ENCODE assay signal across 30 cellular contexts in genomic region chr14:95544588-95544987, GRCh38. TPM values are rescaled to one million over a fixed set of nuclear protein-coding genes. Genes with fewer than 3 reads are reported as not detected.
DNase-seq lines count a peak whose midpoint lies in the region; ATAC-seq and TF ChIP-seq lines count a peak whose summit lies in the region.
"Had no signal": no experiment of that assay in that cellular context is flagged by ENCODE, and none has a peak within 500 bp of the region (broad histone marks: within the 10 kb centered on the region; RNA-seq: fewer than 3 reads in every experiment).

No MANE protein-coding gene starts in this region.

- no peak overlapping the region for H3K9ac ChIP-seq in colonic mucosa (ENCODE audit: low read depth in 2 of 2, low read length in 2 of 2)

- intact Hi-C loops in Calu3 (cut with micrococcal nuclease; ENCODE audit: unreplicated experiment), result no loop called here
- intact Hi-C loops in sciatic nerve (cut with DNase I), result no loop called here
- intact Hi-C loops in colonic mucosa (cut with DNase I), result no loop called here

- H3K4me3 Mint-ChIP-seq in Calu3 (ENCODE audit: low read depth, unreplicated experiment), result no peak overlapping the region
- H3K4me3 Mint-ChIP-seq: activated T-helper 1 cell treated with anti-CD3 and anti-CD28 coated beads, Interleukin-12 subunit alpha, Interleukin-12 subunit beta, Interleukin-2, Interleukin-4 antibody, amounts not matched to agents 30 ng/mL and 10 ng/mL and 1 ng/mL, durations not matched to agents 14 hours and 24 hours and 36 hours; immature natural killer cell; nephron progenitor cell; stimulated activated naive CD8-positive, alpha-beta T cell treated with anti-CD3 and anti-CD28 coated beads, Interleukin-15, amount 100 ng/mL, for 72 hours had no signal

- H3K4me3 ChIP-seq in SJCRH30 (no peak overlapping the region), fibroblast of mammary gland (ENCODE audit: control insufficient read depth, low read depth, low read length) (no peak overlapping the region), colonic mucosa (no peak overlapping the region)
- H3K4me3 ChIP-seq: mucosa of descending colon, pancreas, spleen had no signal

- H3K36me3 ChIP-seq in SJCRH30 (peaks cover 2% of the 10 kb centered on the region; the same call in 1 of the 2 replicates), colonic mucosa (no peaks in the 10 kb centered on the region)
- H3K36me3 ChIP-seq: pancreas had no signal

- peaks cover 10% of the 10 kb centered on the region for H3K36me3 Mint-ChIP-seq in Calu3 (ENCODE audit: insufficient read depth, unreplicated experiment)

- H3K27ac ChIP-seq in SJCRH30, result peak overlapping the region; percentile 40
- no peak overlapping the region for H3K27ac ChIP-seq in colonic mucosa
- H3K27ac ChIP-seq: pancreas, spleen had no signal

- H3K9me3 ChIP-seq in SJCRH30 (replicated peaks), result no peaks in the 10 kb centered on the region; the same call in 1 of the 2 replicates
- no peaks in the 10 kb centered on the region for H3K9me3 ChIP-seq in colonic mucosa
- H3K9me3 ChIP-seq: mucosa of descending colon, pancreas, spleen had no signal

- H3K4me1 Mint-ChIP-seq in Calu3 (ENCODE audit: low read depth, unreplicated experiment), result peaks cover 31% of the 10 kb centered on the region

- H3K27me3 ChIP-seq in SJCRH30 (no peaks in the 10 kb centered on the region), colonic mucosa (no peaks in the 10 kb centered on the region)
- H3K27me3 ChIP-seq: pancreas, spleen had no signal

- TF ChIP-seq CTCF in Calu3 (IDR thresholded peaks at IDR 0.05; ENCODE audit: unreplicated experiment) (no peak), fibroblast of mammary gland (conservative IDR thresholded peaks at IDR 0.05; ENCODE audit: control insufficient read depth, insufficient read depth, low read depth, low read length) (no peak), colonic mucosa (IDR thresholded peaks at IDR 0.05) (no peak)

- peak; percentile 44 for ATAC-seq in sciatic nerve
- ATAC-seq: mucosa of descending colon; pancreas; stimulated activated naive CD8-positive, alpha-beta T cell treated with anti-CD3 and anti-CD28 coated beads, Interleukin-15, amount 100 ng/mL, for 72 hours had no signal

- peak overlapping the region; percentile 10 for H3K27ac Mint-ChIP-seq in Calu3 (ENCODE audit: unreplicated experiment)
- H3K27ac Mint-ChIP-seq: activated T-helper 1 cell treated with anti-CD3 and anti-CD28 coated beads, Interleukin-12 subunit alpha, Interleukin-12 subunit beta, Interleukin-2, Interleukin-4 antibody, amounts not matched to agents 30 ng/mL and 10 ng/mL and 1 ng/mL, durations not matched to agents 14 hours and 24 hours and 36 hours; immature natural killer cell; nephron progenitor cell had no signal

- no peaks in the 10 kb centered on the region for H3K9me3 Mint-ChIP-seq in Calu3 (ENCODE audit: low read depth, unreplicated experiment)
- H3K9me3 Mint-ChIP-seq: activated T-helper 1 cell treated with anti-CD3 and anti-CD28 coated beads, Interleukin-12 subunit alpha, Interleukin-12 subunit beta, Interleukin-2, Interleukin-4 antibody, amounts not matched to agents 30 ng/mL and 10 ng/mL and 1 ng/mL, durations not matched to agents 14 hours and 24 hours and 36 hours; immature natural killer cell; stimulated activated naive CD8-positive, alpha-beta T cell treated with anti-CD3 and anti-CD28 coated beads, Interleukin-15, amount 100 ng/mL, for 72 hours had no signal

- BruUV-seq in Calu3 (replicated peaks; lab: Mats Ljungman, UMichigan), result no TSS peak

- CTCF ChIA-PET in Calu3 (lab: Charles Lee), result no interaction called here

- DNase-seq in Calu3 (no peak), SJCRH30 (peak; percentile 82 to 87), fibroblast of mammary gland (ENCODE audit: low read depth) (peak; percentile 62), sciatic nerve (ENCODE audit: low spot score) (no peak), colonic mucosa (no peak)
- DNase-seq in stimulated activated CD4-positive, alpha-beta T cell treated with anti-CD3 and anti-CD28 coated beads, Interleukin-4, amount 100 ng/mL, for 24 hours, result no peak
- DNase-seq in central memory CD4-positive, alpha-beta T cell, result no peak
- DNase-seq: activated CD4-positive, alpha-beta T cell treated with anti-CD3 and anti-CD28 coated beads, Interleukin-2, amount 50 U/mL, for 48 hours; activated CD4-positive, CD25-positive, alpha-beta regulatory T cell; activated naive CD4-positive, alpha-beta T cell treated with Interleukin-2 at 50 U/mL for 16 hours; C1 segment of cervical spinal cord; DMS79; GF-D8; hypothalamus; immature natural killer cell; left cardiac atrium; mammary epithelial cell; mucosa of descending colon; NCI-H1092; NCI-H1694 treated with DMSO at 0.1 percent for 48 hours; NCI-H446 treated with DMSO at 0.1 percent for 48 hours; NCI-H774; nephron progenitor cell; pancreas; retina; RPMI8226; spleen; stimulated activated naive CD8-positive, alpha-beta T cell treated with anti-CD3 and anti-CD28 coated beads, Interleukin-15, amount 100 ng/mL, for 72 hours; T-helper 1 cell had no signal

- H3K27me3 Mint-ChIP-seq in Calu3 (ENCODE audit: unreplicated experiment), result no peaks in the 10 kb centered on the region
- H3K27me3 Mint-ChIP-seq: stimulated activated naive CD8-positive, alpha-beta T cell treated with anti-CD3 and anti-CD28 coated beads, Interleukin-15, amount 100 ng/mL, for 72 hours had no signal

- H3K4me1 ChIP-seq in SJCRH30 (peaks cover 51% of the 10 kb centered on the region), colonic mucosa (no peaks in the 10 kb centered on the region)

RNA-seq across cellular contexts. Expression of gene GLRX5, which starts 9.7 kb away (rescaled TPM):
- total RNA-seq in Calu3 (2022), result 54.8 and 58.0 TPM in 2 replicates
- total RNA-seq in SJCRH30 (2014; rRNA removed; shearing (Covaris generic)), result 130 and 132 TPM in 2 replicates
- total RNA-seq in sciatic nerve, result 25.8 TPM
- total RNA-seq in colonic mucosa, result 10 to 100 TPM; 51.9 to 64.6 TPM

RNA-seq across cellular contexts. Expression of gene SYNE3, which starts 28.1 kb away (rescaled TPM):
- 0.97 and 1.1 TPM in 2 replicates for total RNA-seq in Calu3 (2022)
- 34.1 and 34.5 TPM in 2 replicates for total RNA-seq in SJCRH30 (2014; rRNA removed; shearing (Covaris generic))
- total RNA-seq in sciatic nerve, result 75.3 TPM
- 1 to 10 TPM; 7.3 to 9.5 TPM for total RNA-seq in colonic mucosa

Comparison
In these comparisons a context has a peak if more than half of its experiments do, and no peak if none do; other contexts are left out.
1. DNase-seq: peak in SJCRH30 (2 of 2) and fibroblast of mammary gland (single experiment); none in Calu3 (single experiment), sciatic nerve (single experiment), colonic mucosa (single experiment), stimulated activated CD4-positive, alpha-beta T cell treated with anti-CD3 and anti-CD28 coated beads, Interleukin-4, amount 100 ng/mL, for 24 hours (single experiment) and central memory CD4-positive, alpha-beta T cell (single experiment).